Comparison of ENCODE assay signal across 8 cellular contexts in genomic region chr13:29758591-29759114, GRCh38.
DNase-seq lines count a peak whose midpoint lies in the region; ATAC-seq and TF ChIP-seq lines count a peak whose summit lies in the region.

No MANE protein-coding gene starts in this region.

- H3K27me3 ChIP-seq in breast epithelium, result no peaks in the 10 kb centered on the region

- no peaks in the 10 kb centered on the region for H3K36me3 ChIP-seq in breast epithelium

- H3K4me1 ChIP-seq in breast epithelium, result no peaks in the 10 kb centered on the region

- no peak overlapping the region for H3K27ac ChIP-seq in breast epithelium

- H3K4me3 Mint-ChIP-seq in MCF 10A (ENCODE audit: unreplicated experiment) (no peak overlapping the region), activated B cell treated with CpG ODN at 0.5 μM for 24 hours (peak overlapping the region; percentile 45)
- H3K4me3 Mint-ChIP-seq in dendritic cell treated with granulocyte-macrophage colony-stimulating factor and Interleukin-4, amounts not matched to agents 40 ng/mL and 50 ng/mL, for 4 days, result no peak overlapping the region

- POLR2A ChIA-PET in MCF 10A (lab: Yijun Ruan, JAX), result interaction anchor here (0.6 to 1.2 kb wide), 3 partner anchors 10 to 814 kb away, joined by 3 to 4 read pairs (median 3); no protein-coding TSS in a partner anchor
- POLR2A ChIA-PET in activated B cell treated with CpG ODN at 0.5 μM for 24 hours (lab: Charles Lee), result no interaction called here

- intact Hi-C loops in MCF 10A (cut with micrococcal nuclease) (no loop called here), breast epithelium (cut with DNase I; ENCODE audit: low total_unique reads) (no loop called here), activated B cell treated with CpG ODN at 0.5 μM for 24 hours (cut with micrococcal nuclease) (no loop called here)
- intact Hi-C loops in dendritic cell treated with granulocyte-macrophage colony-stimulating factor and Interleukin-4, amounts not matched to agents 40 ng/mL and 50 ng/mL, for 4 days (cut with micrococcal nuclease), result no loop called here

- BruUV-seq in MCF 10A (replicated peaks; lab: Mats Ljungman, UMichigan), result no TSS peak

- H3K27me3 Mint-ChIP-seq in MCF 10A (ENCODE audit: insufficient read depth, unreplicated experiment), result no peaks in the 10 kb centered on the region
- H3K27me3 Mint-ChIP-seq in activated B cell treated with CpG ODN at 0.5 μM for 24 hours, result no peaks in the 10 kb centered on the region
- H3K27me3 Mint-ChIP-seq in dendritic cell treated with granulocyte-macrophage colony-stimulating factor and Interleukin-4, amounts not matched to agents 40 ng/mL and 50 ng/mL, for 4 days, result peaks cover 23% of the 10 kb centered on the region

- no peak overlapping the region for H3K4me3 ChIP-seq in breast epithelium

- H3K36me3 Mint-ChIP-seq in MCF 10A (ENCODE audit: insufficient read depth, unreplicated experiment) (no peaks in the 10 kb centered on the region), activated B cell treated with CpG ODN at 0.5 μM for 24 hours (ENCODE audit: low read depth) (peaks cover 4% of the 10 kb centered on the region)
- H3K36me3 Mint-ChIP-seq in dendritic cell treated with granulocyte-macrophage colony-stimulating factor and Interleukin-4, amounts not matched to agents 40 ng/mL and 50 ng/mL, for 4 days (ENCODE audit: low read depth), result peaks cover 15% of the 10 kb centered on the region

- peak; percentile 87 for DNase-seq in MCF 10A (ENCODE audit: unreplicated experiment)
- no peak for DNase-seq in breast epithelium (ENCODE audit: low spot score in 2 of 2)
- peak; percentile 22 for DNase-seq in activated B cell treated with CpG ODN at 0.5 μM for 24 hours
- DNase-seq in stimulated activated CD8-positive, alpha-beta memory T cell treated with anti-CD3 and anti-CD28 coated beads, Interleukin-4, amount 100 ng/mL, for 24 hours (ENCODE audit: low read depth), result peak; percentile 49
- DNase-seq in DMS53 treated with DMSO at 0.1 percent for 48 hours (lab: John Stamatoyannopoulos, UW; ENCODE audit: unreplicated experiment), result no peak
- DNase-seq in NCI-H2196 (lab: John Stamatoyannopoulos, UW; ENCODE audit: unreplicated experiment), result no peak

- H3K27ac Mint-ChIP-seq in MCF 10A (ENCODE audit: low read depth, unreplicated experiment) (peak overlapping the region; percentile 27), activated B cell treated with CpG ODN at 0.5 μM for 24 hours (peak overlapping the region; percentile 54)
- peak overlapping the region; percentile 40 for H3K27ac Mint-ChIP-seq in dendritic cell treated with granulocyte-macrophage colony-stimulating factor and Interleukin-4, amounts not matched to agents 40 ng/mL and 50 ng/mL, for 4 days

- H3K4me1 Mint-ChIP-seq in MCF 10A (ENCODE audit: insufficient read depth, unreplicated experiment) (peaks cover 8% of the 10 kb centered on the region), activated B cell treated with CpG ODN at 0.5 μM for 24 hours (peaks cover 40% of the 10 kb centered on the region)
- peaks cover 27% of the 10 kb centered on the region for H3K4me1 Mint-ChIP-seq in dendritic cell treated with granulocyte-macrophage colony-stimulating factor and Interleukin-4, amounts not matched to agents 40 ng/mL and 50 ng/mL, for 4 days (ENCODE audit: low read depth)

- ATAC-seq in HG03354 (IDR thresholded peaks at IDR 0.05; ENCODE audit: poor library complexity, severe bottlenecking, unreplicated experiment), result peak; percentile 89
- peak; percentile 84 for ATAC-seq in activated B cell treated with CpG ODN at 0.5 μM for 24 hours (ENCODE audit: low read depth)

- no peak for TF ChIP-seq CTCF in MCF 10A (IDR thresholded peaks at IDR 0.05; ENCODE audit: unreplicated experiment)
- no peak for TF ChIP-seq CTCF in breast epithelium (IDR thresholded peaks at IDR 0.05)
- no peak for TF ChIP-seq CTCF in activated B cell treated with CpG ODN at 0.5 μM for 24 hours (IDR thresholded peaks at IDR 0.05)

- H3K9me3 ChIP-seq in breast epithelium, result no peaks in the 10 kb centered on the region

- CTCF ChIA-PET in MCF 10A (lab: Yijun Ruan, JAX), result interaction anchor here (0.6 to 1.0 kb wide), 2 partner anchors 43 to 212 kb away, joined by 3 read pairs; no protein-coding TSS in a partner anchor
- CTCF ChIA-PET in activated B cell treated with CpG ODN at 0.5 μM for 24 hours (lab: Charles Lee), result interaction anchor here (4.0 kb wide), 1 partner anchor 12 kb away, joined by 21 read pairs; no protein-coding TSS in a partner anchor

- TF ChIP-seq POLR2A in breast epithelium (IDR thresholded peaks at IDR 0.05), result no peak

- H3K9me3 Mint-ChIP-seq in MCF 10A (ENCODE audit: unreplicated experiment) (peaks cover 7% of the 10 kb centered on the region), activated B cell treated with CpG ODN at 0.5 μM for 24 hours (peaks cover 3% of the 10 kb centered on the region)
- no peaks in the 10 kb centered on the region for H3K9me3 Mint-ChIP-seq in dendritic cell treated with granulocyte-macrophage colony-stimulating factor and Interleukin-4, amounts not matched to agents 40 ng/mL and 50 ng/mL, for 4 days

Comparison
In these comparisons a context has a peak if more than half of its experiments do, and no peak if none do; other contexts are left out.
1. DNase-seq: peak in MCF 10A (single experiment), activated B cell treated with CpG ODN at 0.5 μM for 24 hours (single experiment) and stimulated activated CD8-positive, alpha-beta memory T cell treated with anti-CD3 and anti-CD28 coated beads, Interleukin-4, amount 100 ng/mL, for 24 hours (single experiment); none in breast epithelium (0 of 2), DMS53 treated with DMSO at 0.1 percent for 48 hours (single experiment) and NCI-H2196 (single experiment).
2. Peak in every context shown above with its lines, with median percentiles within 50 percentile points of each other: H3K27ac Mint-ChIP-seq.